In the genomic region with DNA sequence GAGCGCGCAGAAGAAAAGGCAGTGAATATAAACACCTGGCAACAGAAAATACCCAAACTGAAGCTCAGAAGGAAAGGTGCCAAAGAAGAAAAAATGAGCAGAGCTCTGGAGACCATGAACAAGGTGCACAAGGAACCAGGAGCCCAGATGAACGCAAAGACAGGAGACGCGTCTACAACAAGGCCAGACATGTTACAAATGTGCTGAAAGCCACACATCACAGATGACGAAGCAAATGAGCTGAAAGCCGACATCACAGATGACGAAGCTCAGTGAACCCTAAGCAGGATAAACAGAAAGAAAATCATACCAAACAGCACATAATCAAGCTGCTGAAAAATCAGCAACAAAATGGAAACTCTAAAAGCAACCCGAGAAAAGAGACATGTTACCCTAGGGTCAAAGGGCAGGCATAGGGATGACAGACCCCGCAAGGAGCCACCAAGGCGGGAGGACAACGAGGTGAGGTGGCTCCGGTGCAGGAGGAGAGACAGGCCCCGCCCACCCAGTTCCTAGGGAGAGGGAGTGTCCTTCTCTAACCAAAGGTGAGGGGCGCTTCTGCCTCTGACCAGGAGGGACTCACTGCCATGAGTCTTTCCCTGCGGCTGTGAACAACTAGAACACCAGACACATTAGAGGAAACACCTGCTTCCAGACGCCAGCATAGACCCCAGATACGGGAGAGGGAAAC, we compare ENCODE assay signal across 1 cellular context.
TF ChIP-seq lines count a peak whose summit lies in the region.

No MANE protein-coding gene starts in this region.

TF ChIP-seq in GM23338, 12 proteins besides CTCF, POLR2A, EP300 and RAD21:
- TF ChIP-seq, protein P1, sequence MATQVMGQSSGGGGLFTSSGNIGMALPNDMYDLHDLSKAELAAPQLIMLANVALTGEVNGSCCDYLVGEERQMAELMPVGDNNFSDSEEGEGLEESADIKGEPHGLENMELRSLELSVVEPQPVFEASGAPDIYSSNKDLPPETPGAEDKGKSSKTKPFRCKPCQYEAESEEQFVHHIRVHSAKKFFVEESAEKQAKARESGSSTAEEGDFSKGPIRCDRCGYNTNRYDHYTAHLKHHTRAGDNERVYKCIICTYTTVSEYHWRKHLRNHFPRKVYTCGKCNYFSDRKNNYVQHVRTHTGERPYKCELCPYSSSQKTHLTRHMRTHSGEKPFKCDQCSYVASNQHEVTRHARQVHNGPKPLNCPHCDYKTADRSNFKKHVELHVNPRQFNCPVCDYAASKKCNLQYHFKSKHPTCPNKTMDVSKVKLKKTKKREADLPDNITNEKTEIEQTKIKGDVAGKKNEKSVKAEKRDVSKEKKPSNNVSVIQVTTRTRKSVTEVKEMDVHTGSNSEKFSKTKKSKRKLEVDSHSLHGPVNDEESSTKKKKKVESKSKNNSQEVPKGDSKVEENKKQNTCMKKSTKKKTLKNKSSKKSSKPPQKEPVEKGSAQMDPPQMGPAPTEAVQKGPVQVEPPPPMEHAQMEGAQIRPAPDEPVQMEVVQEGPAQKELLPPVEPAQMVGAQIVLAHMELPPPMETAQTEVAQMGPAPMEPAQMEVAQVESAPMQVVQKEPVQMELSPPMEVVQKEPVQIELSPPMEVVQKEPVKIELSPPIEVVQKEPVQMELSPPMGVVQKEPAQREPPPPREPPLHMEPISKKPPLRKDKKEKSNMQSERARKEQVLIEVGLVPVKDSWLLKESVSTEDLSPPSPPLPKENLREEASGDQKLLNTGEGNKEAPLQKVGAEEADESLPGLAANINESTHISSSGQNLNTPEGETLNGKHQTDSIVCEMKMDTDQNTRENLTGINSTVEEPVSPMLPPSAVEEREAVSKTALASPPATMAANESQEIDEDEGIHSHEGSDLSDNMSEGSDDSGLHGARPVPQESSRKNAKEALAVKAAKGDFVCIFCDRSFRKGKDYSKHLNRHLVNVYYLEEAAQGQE (IDR thresholded peaks at IDR 0.05; ENCODE audit: unreplicated experiment): no peak
- no peak for TF ChIP-seq CREB1 (CRISPR knock-in tag; IDR thresholded peaks at IDR 0.05; ENCODE audit: low read depth)
